ENCODE assay signal across 29 cellular contexts in the genomic region with DNA sequence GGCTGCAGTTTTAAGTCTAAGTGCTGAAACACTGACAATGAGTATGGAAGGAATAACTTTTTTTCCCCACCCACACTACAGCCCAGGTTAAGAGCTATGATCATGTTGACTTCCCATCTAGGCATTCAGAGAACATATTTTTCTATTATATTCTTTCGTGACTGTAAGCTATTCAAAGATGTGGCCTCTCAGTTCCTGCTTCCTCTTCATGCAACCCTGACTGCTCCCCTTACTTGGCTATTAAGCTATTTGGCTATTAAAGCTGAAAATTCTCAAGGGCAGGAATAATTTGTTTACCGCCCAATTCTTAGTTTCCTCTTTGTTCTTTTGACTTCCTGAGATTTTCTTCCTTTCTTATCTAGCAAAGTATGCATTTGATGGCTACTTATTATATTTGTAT.
"Had no signal": no experiment of that assay in that cellular context is flagged by ENCODE, and none has a peak within 500 bp of the region (broad histone marks: within the 10 kb centered on the region; RNA-seq: fewer than 3 reads in every experiment).

No MANE protein-coding gene starts in this region.

- H3K9me3 ChIP-seq: esophagus squamous epithelium, left lung, ovary, right lobe of liver, suprapubic skin, upper lobe of right lung, uterus had no signal

- H3K36me3 ChIP-seq: esophagus squamous epithelium, heart right ventricle, left lung, ovary, right lobe of liver, suprapubic skin, transverse colon, upper lobe of right lung, uterus had no signal

- H3K27me3 ChIP-seq: esophagus squamous epithelium, heart right ventricle, left lung, ovary, right lobe of liver, suprapubic skin, transverse colon, upper lobe of right lung, uterus had no signal

- ATAC-seq: heart right ventricle; left cardiac atrium; left lung; naive thymus-derived CD8-positive, alpha-beta T cell; stimulated activated naive CD8-positive, alpha-beta T cell treated with anti-CD3 and anti-CD28 coated beads, Interleukin-15, amount 100 ng/mL, for 72 hours; upper lobe of right lung had no signal

- H3K4me3 ChIP-seq: esophagus squamous epithelium, heart right ventricle, left lung, ovary, right lobe of liver, suprapubic skin, transverse colon, upper lobe of right lung, uterus had no signal

- H3K4me1 ChIP-seq: esophagus squamous epithelium, heart right ventricle, left lung, right lobe of liver, suprapubic skin, transverse colon, upper lobe of right lung, uterus had no signal

- DNase-seq: effector CD8-positive, alpha-beta T cell; erythroblast; esophagus squamous epithelium; foreskin melanocyte; glutamatergic neuron; heart right ventricle; hippocampal formation; left cardiac atrium; left lung; mammary epithelial cell; mesendoderm; midbrain; naive thymus-derived CD8-positive, alpha-beta T cell; nephron progenitor cell; occipital lobe; ovary; posterior cingulate gyrus; right lobe of liver; small intestine; stimulated activated CD4-positive, alpha-beta T cell treated with anti-CD3 and anti-CD28 coated beads, Interleukin-12 subunit alpha, Interleukin-12 subunit beta, amount 100 ng/mL, for 4 hours; stimulated activated CD4-positive, alpha-beta T cell treated with anti-CD3 and anti-CD28 coated beads, Interleukin-1b, Interleukin-23, amount 100 ng/mL, for 48 hours; stimulated activated CD4-positive, alpha-beta T cell treated with anti-CD3 and anti-CD28 coated beads, Interleukin-4, amount 100 ng/mL, for 1 hour; stimulated activated CD8-positive, alpha-beta memory T cell treated with anti-CD3 and anti-CD28 coated beads, Interleukin-4, amount 100 ng/mL, for 48 hours; stimulated activated naive CD4-positive, alpha-beta T cell; stimulated activated naive CD8-positive, alpha-beta T cell treated with anti-CD3 and anti-CD28 coated beads, Interleukin-15, amount 100 ng/mL, for 72 hours; transverse colon; upper lobe of right lung; uterus had no signal
